ENCODE assay signal across 8 cellular contexts in genomic region chr16:29926675-29927522, GRCh38. TPM values are rescaled to one million over a fixed set of nuclear protein-coding genes. Genes with fewer than 3 reads are reported as not detected.
DNase-seq lines count a peak whose midpoint lies in the region; ATAC-seq and TF ChIP-seq lines count a peak whose summit lies in the region.

No MANE protein-coding gene starts in this region.

- TSS peak; percentile 71 for BruUV-seq in Caco-2 (replicated peaks; lab: Mats Ljungman, UMichigan)

- peak overlapping the region; percentile 90 for H3K9ac ChIP-seq in fibroblast of lung (ENCODE audit: insufficient read depth, low read length)

- peak overlapping the region; percentile 89 for H3K27ac Mint-ChIP-seq in Caco-2 (ENCODE audit: unreplicated experiment)
- peak overlapping the region; percentile 92 to 97 for H3K27ac Mint-ChIP-seq in natural killer cell treated with Interleukin-12 subunit alpha and Interleukin-12 subunit beta and Interleukin-15 and Interleukin-18, amount 100 ng/mL, for 72 hours

- H3K9me3 Mint-ChIP-seq in Caco-2 (ENCODE audit: unreplicated experiment), result no peaks in the 10 kb centered on the region
- H3K9me3 Mint-ChIP-seq in natural killer cell treated with Interleukin-12 subunit alpha and Interleukin-12 subunit beta and Interleukin-15 and Interleukin-18, amount 100 ng/mL, for 72 hours, result no peaks in the 10 kb centered on the region

- H3K27me3 ChIP-seq in Caco-2 (replicated peaks; ENCODE audit: control insufficient read depth, insufficient read depth, low read length) (no peaks in the 10 kb centered on the region), fibroblast of lung (ENCODE audit: control insufficient read depth, insufficient read depth, low read length) (no peaks in the 10 kb centered on the region)

- no peaks in the 10 kb centered on the region for H3K27me3 Mint-ChIP-seq in Caco-2 (ENCODE audit: insufficient read depth, unreplicated experiment)
- no peaks in the 10 kb centered on the region for H3K27me3 Mint-ChIP-seq in natural killer cell treated with Interleukin-12 subunit alpha and Interleukin-12 subunit beta and Interleukin-15 and Interleukin-18, amount 100 ng/mL, for 72 hours

- TF ChIP-seq CTCF in Caco-2 (IDR thresholded peaks at IDR 0.05; ENCODE audit: insufficient read depth in 1 of 2, low read depth in 1 of 2, low read length in 1 of 2, severe bottlenecking in 1 of 2, unreplicated experiment in 1 of 2), result no peak
- no peak for TF ChIP-seq CTCF in HFF-Myc (IDR thresholded peaks at IDR 0.05; ENCODE audit: low read depth, low read length, missing control alignments)
- TF ChIP-seq CTCF in fibroblast of lung (conservative IDR thresholded peaks at IDR 0.05 in 1 of 2, IDR thresholded peaks at IDR 0.05 in 1 of 2; ENCODE audit: low read depth in 1 of 2, low read length in 2 of 2), result no peak

- H3K36me3 ChIP-seq in Caco-2 (ENCODE audit: control insufficient read depth, insufficient read depth, low read length) (peaks cover 4% of the 10 kb centered on the region; the same call in 1 of the 2 replicates), fibroblast of lung (ENCODE audit: control insufficient read depth, insufficient read depth, low read length) (no peaks in the 10 kb centered on the region)

- peak; percentile 49 for ATAC-seq in SK-N-SH treated with all-trans-retinoic acid at 6 μM for 48 hours
- ATAC-seq in natural killer cell treated with Interleukin-12 subunit alpha and Interleukin-12 subunit beta and Interleukin-15 and Interleukin-18, amount 100 ng/mL, for 72 hours, result no peak
- no peak for ATAC-seq in GM21515 (IDR thresholded peaks at IDR 0.05; ENCODE audit: unreplicated experiment)

- peaks cover 23% of the 10 kb centered on the region for H3K4me1 Mint-ChIP-seq in Caco-2 (ENCODE audit: low read depth, unreplicated experiment)
- peaks cover 27 to 34% of the 10 kb centered on the region in 2 donors for H3K4me1 Mint-ChIP-seq in natural killer cell treated with Interleukin-12 subunit alpha and Interleukin-12 subunit beta and Interleukin-15 and Interleukin-18, amount 100 ng/mL, for 72 hours (ENCODE audit: low read depth in 2 of 2)

- no peaks in the 10 kb centered on the region for H4K20me1 ChIP-seq in fibroblast of lung (ENCODE audit: control insufficient read depth, extremely low read depth, insufficient read depth, low read length)

- POLR2A ChIA-PET in Caco-2 (lab: Charles Lee), result interaction anchor here (0.7 to 2.3 kb wide), 6 partner anchors 7 to 119 kb away, joined by 3 to 18 read pairs (median 8); partner anchors contain the start of genes ASPHD1, TAOK2 and TMEM219

- H3K4me3 ChIP-seq in Caco-2 (ENCODE audit: low read depth, low read length) (peak overlapping the region; percentile 97), HFF-Myc (replicated peaks; ENCODE audit: low read depth, low read length) (peak overlapping the region; percentile 66), fibroblast of lung (replicated peaks in 1 of 4; ENCODE audit: control extremely low read depth in 1 of 4, insufficient read depth in 1 of 4, low read depth in 3 of 4, low read length in 4 of 4) (peak overlapping the region; percentile 59 to 90 (median 78))

- H3K9me3 ChIP-seq in Caco-2, result no peaks in the 10 kb centered on the region
- H3K9me3 ChIP-seq in fibroblast of lung (ENCODE audit: control insufficient read depth, insufficient read depth, low read depth, low read length), result no peaks in the 10 kb centered on the region

- H3K79me2 ChIP-seq in fibroblast of lung (ENCODE audit: control insufficient read depth, insufficient read depth, low read length), result peaks cover 11% of the 10 kb centered on the region

- DNase-seq in Caco-2 (peak; percentile 37 to 38), HFF-Myc (ENCODE audit: extremely low read depth, low read depth) (no peak), fibroblast of lung (ENCODE audit: low read depth in 2 of 2) (peak; percentile 39 to 49), KG1 (lab: John Stamatoyannopoulos, UW) (no peak)
- DNase-seq in natural killer cell treated with Interleukin-12 subunit alpha and Interleukin-12 subunit beta and Interleukin-15 and Interleukin-18, amount 100 ng/mL, for 72 hours (ENCODE audit: low spot score), result no peak
- no peak for DNase-seq in activated CD4-positive, alpha-beta T cell treated with anti-CD3 and anti-CD28 coated beads for 1 hour

- intact Hi-C loops in Caco-2 (cut with micrococcal nuclease; ENCODE audit: unreplicated experiment), result loop anchor here (1.0 to 2.0 kb wide), 3 partner anchors 36 to 64 kb away; partner anchors contain the start of genes CDIPT, TAOK2 and TMEM219

- H3K4me3 Mint-ChIP-seq in Caco-2 (ENCODE audit: unreplicated experiment), result peak overlapping the region; percentile 94
- peak overlapping the region; percentile 91 for H3K4me3 Mint-ChIP-seq in natural killer cell treated with Interleukin-12 subunit alpha and Interleukin-12 subunit beta and Interleukin-15 and Interleukin-18, amount 100 ng/mL, for 72 hours

- H3K4me1 ChIP-seq in Caco-2 (peaks cover 15% of the 10 kb centered on the region), fibroblast of lung (ENCODE audit: control insufficient read depth, extremely low read depth, insufficient read depth, low read length) (peaks cover 14% of the 10 kb centered on the region)

- peaks cover 18% of the 10 kb centered on the region for H3K36me3 Mint-ChIP-seq in Caco-2 (ENCODE audit: insufficient read depth, unreplicated experiment)
- peaks cover 6% of the 10 kb centered on the region for H3K36me3 Mint-ChIP-seq in natural killer cell treated with Interleukin-12 subunit alpha and Interleukin-12 subunit beta and Interleukin-15 and Interleukin-18, amount 100 ng/mL, for 72 hours

- H2AFZ ChIP-seq in fibroblast of lung (ENCODE audit: low read length), result peak overlapping the region; percentile 97

- H3K4me2 ChIP-seq in fibroblast of lung (ENCODE audit: extremely low read depth, insufficient read depth, low read length), result peak overlapping the region; percentile 99

- CTCF ChIA-PET in Caco-2 (lab: Charles Lee), result interaction anchor here (1.1 to 2.1 kb wide), 8 partner anchors 10 to 120 kb away, joined by 3 to 13 read pairs (median 6); partner anchors contain the start of genes SEZ6L2, TAOK2 and TMEM219

- H3K27ac ChIP-seq in fibroblast of lung (ENCODE audit: insufficient read depth, low read length), result peak overlapping the region; percentile 90

TF ChIP-seq in SK-N-SH treated with all-trans-retinoic acid at 6 μM for 48 hours, 23 proteins besides CTCF, POLR2A, EP300 and RAD21 (continues in another document):
- TF ChIP-seq ARNTL (CRISPR knock-in tag; IDR thresholded peaks at IDR 0.05; ENCODE audit: borderline replicate concordance, low read depth), result no peak
- no peak for TF ChIP-seq GLIS3 (CRISPR knock-in tag; IDR thresholded peaks at IDR 0.05)
- TF ChIP-seq PATZ1 (CRISPR knock-in tag; IDR thresholded peaks at IDR 0.05; ENCODE audit: borderline replicate concordance), result no peak

RNA-seq across cellular contexts. Expression of gene KCTD13, which starts 0.9 kb away (rescaled TPM):
- total RNA-seq in Caco-2 (2022) (13.0 and 14.9 TPM in 2 replicates), fibroblast of lung (4.6 and 6.3 TPM in 2 replicates)
- 5.7 and 5.9 TPM in 2 replicates for polyA plus RNA-seq in fibroblast of lung
- 6.4 and 6.6 TPM in 2 replicates for polyA plus RNA-seq in fibroblast of lung (2012)
- polyA minus RNA-seq in fibroblast of lung (ENCODE audit: low replicate concordance), result 5.3 and 9.0 TPM in 2 replicates
- 10 to 100 TPM; 53.6 to 92.7 TPM for total RNA-seq in natural killer cell treated with Interleukin-12 subunit alpha and Interleukin-12 subunit beta and Interleukin-15 and Interleukin-18, amount 100 ng/mL, for 72 hours

RNA-seq across cellular contexts. Expression of gene ASPHD1, which starts 26.6 kb away (rescaled TPM):
- total RNA-seq in Caco-2 (2022) (13.2 and 14.7 TPM in 2 replicates), fibroblast of lung (5.4 and 5.9 TPM in 2 replicates)
- polyA plus RNA-seq in fibroblast of lung, result 0.77 and 1.3 TPM in 2 replicates
- 5.2 and 10.4 TPM in 2 replicates for polyA plus RNA-seq in fibroblast of lung (2012)
- polyA minus RNA-seq in fibroblast of lung (ENCODE audit: low replicate concordance), result 0.30 and 2.0 TPM in 2 replicates
- 1 to 10 TPM in 1 of 2 donors, not detected in 1; 1.3 TPM for total RNA-seq in natural killer cell treated with Interleukin-12 subunit alpha and Interleukin-12 subunit beta and Interleukin-15 and Interleukin-18, amount 100 ng/mL, for 72 hours

RNA-seq across cellular contexts. Expression of gene SEZ6L2, which starts 27.5 kb away (rescaled TPM):
- total RNA-seq in Caco-2 (2022), result 24.1 and 26.3 TPM in 2 replicates
- total RNA-seq in fibroblast of lung, result 1.8 and 2.6 TPM in 2 replicates
- polyA plus RNA-seq in fibroblast of lung, result 0.80 and 1.2 TPM in 2 replicates
- polyA plus RNA-seq in fibroblast of lung (2012), result 2.3 and 4.0 TPM in 2 replicates
- 0.22 and 3.2 TPM in 2 replicates for polyA minus RNA-seq in fibroblast of lung (ENCODE audit: low replicate concordance)
- total RNA-seq in natural killer cell treated with Interleukin-12 subunit alpha and Interleukin-12 subunit beta and Interleukin-15 and Interleukin-18, amount 100 ng/mL, for 72 hours, result not detected

RNA-seq across cellular contexts. Expression of gene TMEM219, which starts 35.0 kb away (rescaled TPM):
- total RNA-seq in Caco-2 (2022), result 54.5 and 57.7 TPM in 2 replicates
- 80.6 and 100 TPM in 2 replicates for total RNA-seq in fibroblast of lung
- 79.4 and 86.3 TPM in 2 replicates for polyA plus RNA-seq in fibroblast of lung
- polyA plus RNA-seq in fibroblast of lung (2012), result 121 and 137 TPM in 2 replicates
- 188 and 236 TPM in 2 replicates for polyA minus RNA-seq in fibroblast of lung (ENCODE audit: low replicate concordance)
- 10 to 100 TPM; 44.3 to 51.6 TPM for total RNA-seq in natural killer cell treated with Interleukin-12 subunit alpha and Interleukin-12 subunit beta and Interleukin-15 and Interleukin-18, amount 100 ng/mL, for 72 hours

RNA-seq across cellular contexts. Expression of gene TAOK2, which starts 46.8 kb away (rescaled TPM):
- total RNA-seq in Caco-2 (2022) (45.8 and 47.1 TPM in 2 replicates), fibroblast of lung (36.5 and 41.3 TPM in 2 replicates)
- polyA plus RNA-seq in fibroblast of lung, result 12.3 and 14.3 TPM in 2 replicates
- polyA plus RNA-seq in fibroblast of lung (2012), result 20.8 and 21.5 TPM in 2 replicates
- polyA minus RNA-seq in fibroblast of lung (ENCODE audit: low replicate concordance), result 22.6 and 30.5 TPM in 2 replicates
- total RNA-seq in natural killer cell treated with Interleukin-12 subunit alpha and Interleukin-12 subunit beta and Interleukin-15 and Interleukin-18, amount 100 ng/mL, for 72 hours, result 10 to 100 TPM; 39.6 to 66.8 TPM

Comparison
In these comparisons a context has a peak if more than half of its experiments do, and no peak if none do; other contexts are left out.
1. DNase-seq: peak in Caco-2 (2 of 2) and fibroblast of lung (2 of 2); none in HFF-Myc (single experiment), natural killer cell treated with Interleukin-12 subunit alpha and Interleukin-12 subunit beta and Interleukin-15 and Interleukin-18, amount 100 ng/mL, for 72 hours (single experiment), activated CD4-positive, alpha-beta T cell treated with anti-CD3 and anti-CD28 coated beads for 1 hour (single experiment) and KG1 (single experiment).
2. Peak in every context shown above with its lines, with median percentiles within 50 percentile points of each other: H3K4me3 ChIP-seq.